ENCODE assay signal across 39 cellular contexts in genomic region chr16:9155876-9156275, GRCh38.
"Had no signal": no experiment of that assay in that cellular context is flagged by ENCODE, and none has a peak within 500 bp of the region (broad histone marks: within the 10 kb centered on the region; RNA-seq: fewer than 3 reads in every experiment).

No MANE protein-coding gene starts in this region.

- H3K4me1 ChIP-seq: adrenal gland, ascending aorta, body of pancreas, breast epithelium had no signal

- H3K4me3 ChIP-seq: adrenal gland, ascending aorta, body of pancreas, breast epithelium, cardiac muscle cell had no signal

- ATAC-seq: activated naive CD4-positive, alpha-beta T cell treated with anti-CD3 and anti-CD28 coated beads, Interleukin-2, amount 50 U/mL, for 72 hours; activated naive CD8-positive, alpha-beta T cell treated with anti-CD3 and anti-CD28 coated beads, Interleukin-2, amount 50 U/mL, for 24 hours; activated T-cell treated with anti-CD3 and anti-CD28 coated beads, Interleukin-2, amount 50 U/mL, for 4 hours; activated T-cell treated with anti-CD3 and anti-CD28 coated beads, Interleukin-2, amount 50 U/mL, for 72 hours; activated T-helper 17 cell treated with anti-CD3 and anti-CD28 coated beads, Interleukin-2, amount 50 U/mL, for 72 hours; body of pancreas had no signal

- H3K27ac Mint-ChIP-seq: activated naive CD4-positive, alpha-beta T cell treated with anti-CD3 and anti-CD28 coated beads for 36 hours; activated naive CD4-positive, alpha-beta T cell treated with anti-CD3 and anti-CD28 coated beads, Interleukin-2, amount 10 ng/mL, durations not matched to agents 7 days and 5 days; activated naive CD4-positive, alpha-beta T cell treated with anti-CD3 and anti-CD28 coated beads, Interleukin-2, amount 50 U/mL, for 24 hours; activated naive CD4-positive, alpha-beta T cell treated with anti-CD3 and anti-CD28 coated beads, Interleukin-2, amount 50 U/mL, for 72 hours; activated naive CD8-positive, alpha-beta T cell; activated naive CD8-positive, alpha-beta T cell treated with anti-CD3 and anti-CD28 coated beads for 36 hours; activated naive CD8-positive, alpha-beta T cell treated with anti-CD3 and anti-CD28 coated beads, Interleukin-2, amount 10 ng/mL, durations not matched to agents 7 days and 5 days; activated naive CD8-positive, alpha-beta T cell treated with anti-CD3 and anti-CD28 coated beads, Interleukin-2, amount 50 U/mL, for 24 hours; activated T-cell treated with anti-CD3 and anti-CD28 coated beads, Interleukin-2, amount 50 U/mL, for 24 hours; activated T-cell treated with anti-CD3 and anti-CD28 coated beads, Interleukin-2, amount 50 U/mL, for 72 hours; activated T-helper 1 cell treated with anti-CD3 and anti-CD28 coated beads, Interleukin-12 subunit alpha, Interleukin-12 subunit beta, Interleukin-2, Interleukin-4 antibody, amounts not matched to agents 30 ng/mL and 10 ng/mL and 1 ng/mL, durations not matched to agents 14 hours and 24 hours and 36 hours; activated T-helper 17 cell treated with anti-CD3 and anti-CD28 coated beads, Interleukin-2, amount 50 U/mL, for 72 hours; activated T-helper 2 cell treated with anti-CD3 and anti-CD28 coated beads, Interferon-gamma antibody, Interleukin-2, Interleukin-4, amounts not matched to agents 10 μg/mL and 5 μg/mL and 100 μg/mL, durations not matched to agents 14 hours and 24 hours and 36 hours had no signal

- H3K9me3 Mint-ChIP-seq: activated naive CD4-positive, alpha-beta T cell treated with anti-CD3 and anti-CD28 coated beads for 36 hours; activated naive CD4-positive, alpha-beta T cell treated with anti-CD3 and anti-CD28 coated beads, Interleukin-2, amount 50 U/mL, for 24 hours; activated naive CD8-positive, alpha-beta T cell treated with anti-CD3 and anti-CD28 coated beads for 36 hours; activated T-cell treated with anti-CD3 and anti-CD28 coated beads, Interleukin-2, amount 50 U/mL, for 24 hours; activated T-cell treated with anti-CD3 and anti-CD28 coated beads, Interleukin-2, amount 50 U/mL, for 4 hours; activated T-helper 1 cell treated with anti-CD3 and anti-CD28 coated beads, Interleukin-12 subunit alpha, Interleukin-12 subunit beta, Interleukin-2, Interleukin-4 antibody, amounts not matched to agents 30 ng/mL and 10 ng/mL and 1 ng/mL, durations not matched to agents 14 hours and 24 hours and 36 hours; activated T-helper 17 cell treated with anti-CD3 and anti-CD28 coated beads, Interleukin-2, amount 50 U/mL, for 72 hours; activated T-helper 2 cell treated with anti-CD3 and anti-CD28 coated beads, Interferon-gamma antibody, Interleukin-2, Interleukin-4, amounts not matched to agents 10 μg/mL and 5 μg/mL and 100 μg/mL, durations not matched to agents 14 hours and 24 hours and 36 hours; central memory CD8-positive, alpha-beta T cell had no signal

- H3K4me1 Mint-ChIP-seq: activated naive CD4-positive, alpha-beta T cell treated with anti-CD3 and anti-CD28 coated beads, Interleukin-2, amount 10 ng/mL, durations not matched to agents 7 days and 5 days; activated naive CD4-positive, alpha-beta T cell treated with anti-CD3 and anti-CD28 coated beads, Interleukin-2, amount 50 U/mL, for 24 hours; activated naive CD8-positive, alpha-beta T cell treated with anti-CD3 and anti-CD28 coated beads for 36 hours; activated T-helper 17 cell treated with anti-CD3 and anti-CD28 coated beads, Interleukin-2, amount 50 U/mL, for 72 hours; central memory CD8-positive, alpha-beta T cell had no signal

- DNase-seq: activated effector memory CD4-positive, alpha-beta T cell treated with anti-CD3 and anti-CD28 coated beads, Interleukin-2, amount 50 U/mL, for 16 hours; activated effector memory CD4-positive, alpha-beta T cell treated with Interleukin-2 at 50 U/mL for 16 hours; activated gamma-delta T cell; activated gamma-delta T cell treated with Interleukin-2 at 50 U/mL for 16 hours; activated naive CD4-positive, alpha-beta T cell; activated naive CD4-positive, alpha-beta T cell treated with anti-CD3 and anti-CD28 coated beads for 36 hours; activated naive CD4-positive, alpha-beta T cell treated with anti-CD3 and anti-CD28 coated beads, Interleukin-2, amount 10 ng/mL, durations not matched to agents 7 days and 5 days; activated naive CD4-positive, alpha-beta T cell treated with anti-CD3 and anti-CD28 coated beads, Interleukin-2, amount 50 U/mL, for 16 hours; activated naive CD4-positive, alpha-beta T cell treated with Interleukin-2 at 50 U/mL for 16 hours; activated naive CD8-positive, alpha-beta T cell treated with anti-CD3 and anti-CD28 coated beads for 36 hours; activated naive CD8-positive, alpha-beta T cell treated with anti-CD3 and anti-CD28 coated beads, Interleukin-2, amount 10 ng/mL, durations not matched to agents 7 days and 5 days; activated naive CD8-positive, alpha-beta T cell treated with anti-CD3 and anti-CD28 coated beads, Interleukin-2, amount 50 U/mL, for 24 hours; activated T-cell treated with anti-CD3 and anti-CD28 coated beads, Interleukin-2, amount 50 U/mL, for 1 hour; activated T-cell treated with anti-CD3 and anti-CD28 coated beads, Interleukin-2, amount 50 U/mL, for 24 hours; activated T-cell treated with anti-CD3 and anti-CD28 coated beads, Interleukin-2, amount 50 U/mL, for 4 hours; activated T-cell treated with anti-CD3 and anti-CD28 coated beads, Interleukin-2, amount 50 U/mL, for 48 hours; activated T-cell treated with anti-CD3 and anti-CD28 coated beads, Interleukin-2, amount 50 U/mL, for 72 hours; adrenal gland; amniotic stem cell; amygdala; anterior cingulate cortex; aorta; body of pancreas; brain microvascular endothelial cell; caudate nucleus; cerebellar nuclear complex had no signal

- H3K9me3 ChIP-seq: adrenal gland, ascending aorta, body of pancreas, breast epithelium had no signal

- H3K36me3 ChIP-seq: adrenal gland, ascending aorta, brain microvascular endothelial cell, breast epithelium, cardiac muscle cell had no signal

- H3K27ac ChIP-seq: adrenal gland, ascending aorta, body of pancreas, brain microvascular endothelial cell, breast epithelium, cardiac muscle cell had no signal

- H3K36me3 Mint-ChIP-seq: activated naive CD4-positive, alpha-beta T cell treated with anti-CD3 and anti-CD28 coated beads, Interleukin-2, amount 10 ng/mL, durations not matched to agents 7 days and 5 days; activated naive CD4-positive, alpha-beta T cell treated with anti-CD3 and anti-CD28 coated beads, Interleukin-2, amount 50 U/mL, for 72 hours; activated naive CD8-positive, alpha-beta T cell; activated naive CD8-positive, alpha-beta T cell treated with anti-CD3 and anti-CD28 coated beads for 36 hours; brain had no signal

- FAIRE-seq: astrocyte, bronchial epithelial cell had no signal

- H3K4me3 Mint-ChIP-seq: activated naive CD4-positive, alpha-beta T cell treated with anti-CD3 and anti-CD28 coated beads for 36 hours; activated naive CD4-positive, alpha-beta T cell treated with anti-CD3 and anti-CD28 coated beads, Interleukin-2, amount 10 ng/mL, durations not matched to agents 7 days and 5 days; activated naive CD4-positive, alpha-beta T cell treated with anti-CD3 and anti-CD28 coated beads, Interleukin-2, amount 50 U/mL, for 24 hours; activated naive CD8-positive, alpha-beta T cell; activated naive CD8-positive, alpha-beta T cell treated with anti-CD3 and anti-CD28 coated beads for 36 hours; activated naive CD8-positive, alpha-beta T cell treated with anti-CD3 and anti-CD28 coated beads, Interleukin-2, amount 10 ng/mL, durations not matched to agents 7 days and 5 days; activated naive CD8-positive, alpha-beta T cell treated with anti-CD3 and anti-CD28 coated beads, Interleukin-2, amount 50 U/mL, for 24 hours; activated T-cell treated with anti-CD3 and anti-CD28 coated beads, Interleukin-2, amount 50 U/mL, for 24 hours; activated T-cell treated with anti-CD3 and anti-CD28 coated beads, Interleukin-2, amount 50 U/mL, for 4 hours; activated T-cell treated with anti-CD3 and anti-CD28 coated beads, Interleukin-2, amount 50 U/mL, for 72 hours; activated T-helper 1 cell treated with anti-CD3 and anti-CD28 coated beads, Interleukin-12 subunit alpha, Interleukin-12 subunit beta, Interleukin-2, Interleukin-4 antibody, amounts not matched to agents 30 ng/mL and 10 ng/mL and 1 ng/mL, durations not matched to agents 14 hours and 24 hours and 36 hours; activated T-helper 17 cell treated with anti-CD3 and anti-CD28 coated beads, Interleukin-2, amount 50 U/mL, for 72 hours; central memory CD8-positive, alpha-beta T cell had no signal

- H3K27me3 ChIP-seq: ascending aorta, body of pancreas, brain microvascular endothelial cell, cardiac muscle cell had no signal
